28 cellular contexts compared by ENCODE assay signal in genomic region chr14:50285861-50286260, GRCh38.
"Had no signal": no experiment of that assay in that cellular context is flagged by ENCODE, and none has a peak within 500 bp of the region (broad histone marks: within the 10 kb centered on the region; RNA-seq: fewer than 3 reads in every experiment).

No MANE protein-coding gene starts in this region.

- ATAC-seq: left cardiac atrium; mucosa of descending colon; naive thymus-derived CD4-positive, alpha-beta T cell; natural killer cell treated with Interleukin-12 subunit alpha and Interleukin-12 subunit beta and Interleukin-15 and Interleukin-18, amount 100 ng/mL, for 72 hours; pancreas; sciatic nerve; stimulated activated naive B cell treated with anti-CD40 and anti-IgM and Interleukin-4, amounts not matched to agents 10 μg/mL and 1 μg/mL and 100 μg/mL, for 72 hours; stimulated activated naive CD8-positive, alpha-beta T cell treated with anti-CD3 and anti-CD28 coated beads, Interleukin-15, Interleukin-2, amounts not matched to agents 100 U/mL and 50 U/mL, for 24 hours had no signal

- H3K4me1 Mint-ChIP-seq: naive thymus-derived CD4-positive, alpha-beta T cell; neural crest cell; stimulated activated naive B cell treated with anti-CD40 and anti-IgM and Interleukin-4, amounts not matched to agents 10 μg/mL and 1 μg/mL and 100 μg/mL, for 72 hours had no signal

- H3K27me3 Mint-ChIP-seq: naive thymus-derived CD4-positive, alpha-beta T cell; natural killer cell treated with Interleukin-12 subunit alpha and Interleukin-12 subunit beta and Interleukin-15 and Interleukin-18, amount 100 ng/mL, for 72 hours; stimulated activated naive B cell treated with anti-CD40 and anti-IgM and Interleukin-4, amounts not matched to agents 10 μg/mL and 1 μg/mL and 100 μg/mL, for 72 hours had no signal

- H3K27ac ChIP-seq: left ventricle myocardium inferior, pancreas, prostate gland, right atrium auricular region, skin epidermis, stomach, testis, thyroid gland, transverse colon, upper lobe of left lung had no signal

- H3K4me3 ChIP-seq: left ventricle myocardium inferior, lung, mucosa of descending colon, pancreas, prostate gland, right atrium auricular region, skin epidermis, stomach, testis, thyroid gland, transverse colon, upper lobe of left lung had no signal

- H3K36me3 Mint-ChIP-seq: natural killer cell treated with Interleukin-12 subunit alpha and Interleukin-12 subunit beta and Interleukin-15 and Interleukin-18, amount 100 ng/mL, for 72 hours had no signal

- H3K36me3 ChIP-seq: left ventricle myocardium inferior, pancreas, prostate gland, right atrium auricular region, thyroid gland, transverse colon, upper lobe of left lung had no signal

- H3K27ac Mint-ChIP-seq: natural killer cell treated with Interleukin-12 subunit alpha and Interleukin-12 subunit beta and Interleukin-15 and Interleukin-18, amount 100 ng/mL, for 72 hours; stimulated activated naive B cell treated with anti-CD40 and anti-IgM and Interleukin-4, amounts not matched to agents 10 μg/mL and 1 μg/mL and 100 μg/mL, for 72 hours had no signal

- H3K9me3 ChIP-seq: left ventricle myocardium inferior, mucosa of descending colon, pancreas, prostate gland, right atrium auricular region, stomach, testis, thyroid gland, transverse colon, upper lobe of left lung had no signal

- H3K9me3 Mint-ChIP-seq: naive thymus-derived CD4-positive, alpha-beta T cell; natural killer cell treated with Interleukin-12 subunit alpha and Interleukin-12 subunit beta and Interleukin-15 and Interleukin-18, amount 100 ng/mL, for 72 hours; neural crest cell; stimulated activated naive B cell treated with anti-CD40 and anti-IgM and Interleukin-4, amounts not matched to agents 10 μg/mL and 1 μg/mL and 100 μg/mL, for 72 hours had no signal

- H3K4me3 Mint-ChIP-seq: naive thymus-derived CD4-positive, alpha-beta T cell; natural killer cell treated with Interleukin-12 subunit alpha and Interleukin-12 subunit beta and Interleukin-15 and Interleukin-18, amount 100 ng/mL, for 72 hours; neural crest cell; stimulated activated naive B cell treated with anti-CD40 and anti-IgM and Interleukin-4, amounts not matched to agents 10 μg/mL and 1 μg/mL and 100 μg/mL, for 72 hours had no signal

- DNase-seq: hippocampal formation; kidney glomerular epithelial cell; left cardiac atrium; left ventricle myocardium inferior; midbrain; mucosa of descending colon; naive thymus-derived CD4-positive, alpha-beta T cell; nucleus accumbens; pancreas; posterior cingulate gyrus; stimulated activated CD4-positive, alpha-beta T cell treated with anti-CD3 and anti-CD28 coated beads, Interleukin-12 subunit alpha, Interleukin-12 subunit beta, amount 100 ng/mL, for 4 hours; stimulated activated CD4-positive, alpha-beta T cell treated with anti-CD3 and anti-CD28 coated beads, Interleukin-15, amount 100 ng/mL, for 24 hours; stimulated activated CD4-positive, alpha-beta T cell treated with anti-CD3 and anti-CD28 coated beads, Interleukin-2, amount 100 ng/mL, for 24 hours; stimulated activated CD4-positive, alpha-beta T cell treated with anti-CD3 and anti-CD28 coated beads, Interleukin-4, amount 100 ng/mL, for 1 hour; stimulated activated naive B cell treated with anti-CD40 and anti-IgM and Interleukin-4, amounts not matched to agents 10 μg/mL and 1 μg/mL and 100 μg/mL, for 72 hours; stimulated activated naive CD8-positive, alpha-beta T cell treated with anti-CD3 and anti-CD28 coated beads, Interleukin-15, Interleukin-2, amounts not matched to agents 100 U/mL and 50 U/mL, for 24 hours; stomach; testis; thyroid gland; transverse colon; upper lobe of left lung had no signal

- H3K27me3 ChIP-seq: pancreas, right atrium auricular region, stomach, testis, thyroid gland, transverse colon, upper lobe of left lung had no signal

- H3K4me1 ChIP-seq: left ventricle myocardium inferior, pancreas, prostate gland, right atrium auricular region, stomach, testis, thyroid gland, transverse colon, upper lobe of left lung had no signal
